8 cellular contexts compared by ENCODE assay signal in genomic region chr4:167233523-167234387, GRCh38. TPM values are rescaled to one million over a fixed set of nuclear protein-coding genes. Genes with fewer than 3 reads are reported as not detected.
DNase-seq lines count a peak whose midpoint lies in the region; ATAC-seq and TF ChIP-seq lines count a peak whose summit lies in the region.

No MANE protein-coding gene starts in this region.

- no peaks in the 10 kb centered on the region for H3F3A ChIP-seq in SU-DHL-6 (ENCODE audit: insufficient read depth)

- no peaks in the 10 kb centered on the region for H3K9me2 ChIP-seq in SU-DHL-6 (replicated peaks; ENCODE audit: insufficient read depth, low read length)

- DNase-seq in Daoy (ENCODE audit: low read depth) (peak; percentile 23), HFF-Myc (ENCODE audit: extremely low read depth, low read depth) (no peak), ovary (peak in 1 of 5 donors; percentile 15), NCI-H510A (lab: John Stamatoyannopoulos, UW) (no peak)
- DNase-seq in stimulated activated CD4-positive, alpha-beta T cell treated with anti-CD3 and anti-CD28 coated beads, Interleukin-4, amount 100 ng/mL, for 24 hours, result no peak

- H3K4me3 ChIP-seq in HFF-Myc (replicated peaks; ENCODE audit: low read depth, low read length), result peak overlapping the region; percentile 18; the same call in 1 of the 2 replicates
- H3K4me3 ChIP-seq in SU-DHL-6 (ENCODE audit: insufficient read depth, low read length, poor library complexity, severe bottlenecking), result peak overlapping the region; percentile 87
- peak overlapping the region; percentile 15 to 52 for H3K4me3 ChIP-seq in gastroesophageal sphincter
- peak overlapping the region; percentile 30 for H3K4me3 ChIP-seq in ovary

- peak overlapping the region; percentile 76 for H3K4me2 ChIP-seq in SU-DHL-6 (ENCODE audit: low read depth, low read length, poor library complexity, severe bottlenecking)

- H3K27me3 ChIP-seq in SU-DHL-6 (ENCODE audit: low read length) (no peaks in the 10 kb centered on the region), gastroesophageal sphincter (peaks cover 29% of the 10 kb centered on the region), ovary (no peaks in the 10 kb centered on the region)

- TF ChIP-seq CTCF in HFF-Myc (IDR thresholded peaks at IDR 0.05; ENCODE audit: low read depth, low read length, missing control alignments) (no peak), SU-DHL-6 (IDR thresholded peaks at IDR 0.05; ENCODE audit: insufficient read depth, low read length, poor library complexity, severe bottlenecking) (no peak), gastroesophageal sphincter (IDR thresholded peaks at IDR 0.05) (no peak), ovary (IDR thresholded peaks at IDR 0.05) (no peak)

- intact Hi-C loops in ovary (cut with DNase I), result no loop called here

- no peak for TF ChIP-seq EP300 in gastroesophageal sphincter (IDR thresholded peaks at IDR 0.05)
- TF ChIP-seq EP300 in ovary (IDR thresholded peaks at IDR 0.05), result no peak

- H3K27ac ChIP-seq in SU-DHL-6 (ENCODE audit: low read depth, low read length), result no peak overlapping the region
- no peak overlapping the region for H3K27ac ChIP-seq in gastroesophageal sphincter
- H3K27ac ChIP-seq in ovary, result no peak overlapping the region

- peak overlapping the region; percentile 98 for H2AFZ ChIP-seq in SU-DHL-6 (ENCODE audit: low read depth, low read length, severe bottlenecking)

- H4K20me1 ChIP-seq in SU-DHL-6 (ENCODE audit: low read depth, low read length), result no peaks in the 10 kb centered on the region

- H3K9me3 ChIP-seq in SU-DHL-6 (ENCODE audit: insufficient read depth, low read length) (no peaks in the 10 kb centered on the region), gastroesophageal sphincter (no peaks in the 10 kb centered on the region), ovary (no peaks in the 10 kb centered on the region)

- TF ChIP-seq POLR2A in gastroesophageal sphincter (IDR thresholded peaks at IDR 0.05) (no peak), ovary (IDR thresholded peaks at IDR 0.05) (no peak)

- 4 to 15% methylated on average over 10 to 22 of the region's 47 CpGs for WGBS in gastroesophageal sphincter (ENCODE audit: low coverage in 1 of 2), 2 donors
- WGBS in ovary, 3 donors, result 2 to 4% (median 2%) methylated on average over 28 to 47 of the region's 47 CpGs

- peak overlapping the region; percentile 57 for H3K9ac ChIP-seq in SU-DHL-6 (ENCODE audit: low read length)

- H3K4me1 ChIP-seq in gastroesophageal sphincter (peaks cover 0 to 18% (median 13%) of the 10 kb centered on the region in 3 donors), ovary (ENCODE audit: insufficient read depth) (peaks cover 3% of the 10 kb centered on the region)

- peak; percentile 25 for ATAC-seq in gastroesophageal sphincter
- ATAC-seq in GM21723 (IDR thresholded peaks at IDR 0.05; ENCODE audit: unreplicated experiment), result no peak

- H3K36me3 ChIP-seq in SU-DHL-6 (ENCODE audit: low read length) (no peaks in the 10 kb centered on the region), gastroesophageal sphincter (no peaks in the 10 kb centered on the region), ovary (no peaks in the 10 kb centered on the region)

- H3K79me2 ChIP-seq in SU-DHL-6 (ENCODE audit: insufficient read depth, low read length), result no peaks in the 10 kb centered on the region

RNA-seq across cellular contexts. Expression of gene SPOCK3, which starts 0.5 kb away (rescaled TPM):
- not detected in 2 replicates for total RNA-seq in Daoy (2014; rRNA removed; shearing (Covaris generic))
- total RNA-seq in gastroesophageal sphincter (1 to 10 TPM in 3 of 4 donors, under 1 TPM in 1; 0.57 to 7.8 (median 3.0) TPM), ovary (10 to 100 TPM in 1 of 7 donors, 1 to 10 TPM in 5, under 1 TPM in 1; 0.50 to 11.0 (median 4.5) TPM)
- 10 to 100 TPM in 1 of 2 donors, 1 to 10 TPM in 1; 1.6 to 10.0 TPM for polyA plus RNA-seq in ovary

Comparison
In these comparisons a context has a peak if more than half of its experiments do, and no peak if none do; other contexts are left out.
1. H3K4me3 ChIP-seq: peak in every context shown above with its lines; median percentile 87 in SU-DHL-6; 34 in gastroesophageal sphincter; 30 in ovary; 18 in HFF-Myc.